Comparison of ENCODE assay signal across 14 cellular contexts in the genomic region with DNA sequence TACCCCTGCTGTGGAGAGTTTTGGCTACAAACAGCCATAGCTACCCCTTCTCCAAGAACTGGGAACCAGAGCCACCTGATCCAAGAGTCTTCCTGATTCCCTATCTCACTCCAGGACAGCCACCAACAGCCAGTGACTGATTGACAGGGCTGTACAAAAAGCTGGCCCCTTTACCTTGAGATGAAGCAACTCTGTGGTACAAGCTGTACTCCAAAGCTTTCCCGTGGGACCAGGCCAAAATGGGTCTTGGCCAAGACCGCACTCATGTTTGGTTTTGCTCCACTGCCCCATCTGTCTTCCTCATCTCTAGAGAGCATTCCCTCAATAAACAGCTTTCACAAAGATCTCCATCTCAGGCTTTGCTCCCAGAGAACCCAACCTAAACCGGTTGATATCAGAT. TPM values are rescaled to one million over a fixed set of nuclear protein-coding genes. Genes with fewer than 3 reads are reported as not detected.
DNase-seq lines count a peak whose midpoint lies in the region; ATAC-seq and TF ChIP-seq lines count a peak whose summit lies in the region.
"Had no signal": no experiment of that assay in that cellular context is flagged by ENCODE, and none has a peak within 500 bp of the region (broad histone marks: within the 10 kb centered on the region; RNA-seq: fewer than 3 reads in every experiment).

No MANE protein-coding gene starts in this region.

- no peaks in the 10 kb centered on the region for H3K36me3 ChIP-seq in CD4-positive, CD25-positive, alpha-beta regulatory T cell (ENCODE audit: control insufficient read depth, insufficient read depth, low read length)
- no peaks in the 10 kb centered on the region for H3K36me3 ChIP-seq in gastroesophageal sphincter
- no peaks in the 10 kb centered on the region for H3K36me3 ChIP-seq in colonic mucosa
- H3K36me3 ChIP-seq in mesenchymal stem cell (ENCODE audit: control insufficient read depth in 1 of 2, insufficient read depth in 2 of 2, low read depth in 1 of 2, low read length in 2 of 2) = peaks cover 0 to 3% of the 10 kb centered on the region in 2 experiments

- peaks cover 11% of the 10 kb centered on the region for H3K36me3 Mint-ChIP-seq in CD4-positive, CD25-positive, alpha-beta regulatory T cell
- H3K36me3 Mint-ChIP-seq: mesothelial cell of epicardium had no signal

- no peak overlapping the region for H3K4me3 ChIP-seq in CD4-positive, CD25-positive, alpha-beta regulatory T cell (ENCODE audit: low read depth, low read length)
- H3K4me3 ChIP-seq in gastroesophageal sphincter (no peak overlapping the region), skeletal muscle cell (ENCODE audit: low read depth, low read length) (no peak overlapping the region), colonic mucosa (no peak overlapping the region), mesenchymal stem cell (ENCODE audit: insufficient read depth in 1 of 2, low read depth in 1 of 2, low read length in 2 of 2) (no peak overlapping the region)
- H3K4me3 ChIP-seq: dorsolateral prefrontal cortex had no signal

- no peak overlapping the region for H3K27ac ChIP-seq in CD4-positive, CD25-positive, alpha-beta regulatory T cell (ENCODE audit: insufficient read depth, low read length, poor library complexity, severe bottlenecking)
- peak overlapping the region in 2 of 4 donors; percentile 31 to 58 for H3K27ac ChIP-seq in gastroesophageal sphincter
- no peak overlapping the region for H3K27ac ChIP-seq in colonic mucosa
- no peak overlapping the region for H3K27ac ChIP-seq in mesenchymal stem cell (ENCODE audit: low read length, poor library complexity, severe bottlenecking)

- no peak overlapping the region for H2AFZ ChIP-seq in mesenchymal stem cell (ENCODE audit: low read depth, low read length)

- WGBS in gastroesophageal sphincter (ENCODE audit: low coverage in 1 of 2), 2 donors = 62% methylated on average over 2 of the region's 3 CpGs; no CpG with 5 or more reads in 1 of the 2 donors
- 89% methylated on average over 3 of the region's 3 CpGs for WGBS in mesenchymal stem cell

- H3K9ac ChIP-seq in colonic mucosa (ENCODE audit: low read depth in 2 of 2, low read length in 2 of 2) = no peak overlapping the region
- no peak overlapping the region for H3K9ac ChIP-seq in mesenchymal stem cell (ENCODE audit: low read length)

- DNase-seq in CD4-positive, CD25-positive, alpha-beta regulatory T cell = no peak
- DNase-seq in NCI-H2171 (lab: John Stamatoyannopoulos, UW) = peak; percentile 14
- peak; percentile 15 for DNase-seq in skeletal muscle cell (ENCODE audit: low read depth)
- DNase-seq in colonic mucosa = no peak
- no peak for DNase-seq in mesenchymal stem cell
- DNase-seq in epidermal melanocyte (ENCODE audit: insufficient read length, low spot score) = no peak
- DNase-seq: activated CD4-positive, alpha-beta T cell treated with anti-CD3 and anti-CD28 coated beads, Interleukin-2, amount 50 U/mL, for 48 hours; Caco-2; NCI-H1436 treated with DMSO at 0.1 percent for 48 hours had no signal

- H2BK12ac ChIP-seq in mesenchymal stem cell (ENCODE audit: low read length in 2 of 2) = no peak overlapping the region

- H3K4me1 Mint-ChIP-seq in CD4-positive, CD25-positive, alpha-beta regulatory T cell = peaks cover 48 to 93% (median 67%) of the 10 kb centered on the region in 4 donors

- no peak for TF ChIP-seq POLR2A in gastroesophageal sphincter (IDR thresholded peaks at IDR 0.05)

- H3K79me1 ChIP-seq in mesenchymal stem cell (replicated peaks; ENCODE audit: low read length, poor library complexity, severe bottlenecking) = peaks cover 3% of the 10 kb centered on the region

- H3K27ac Mint-ChIP-seq in CD4-positive, CD25-positive, alpha-beta regulatory T cell = peak overlapping the region; percentile 40 to 92 (median 60)
- H3K27ac Mint-ChIP-seq: mesothelial cell of epicardium had no signal

- no peaks in the 10 kb centered on the region for H3K9me3 ChIP-seq in CD4-positive, CD25-positive, alpha-beta regulatory T cell (ENCODE audit: control insufficient read depth in 2 of 2, low read length in 2 of 2)
- no peaks in the 10 kb centered on the region for H3K9me3 ChIP-seq in gastroesophageal sphincter
- H3K9me3 ChIP-seq in colonic mucosa = no peaks in the 10 kb centered on the region
- no peaks in the 10 kb centered on the region for H3K9me3 ChIP-seq in mesenchymal stem cell (ENCODE audit: control insufficient read depth, low read length)
- H3K9me3 ChIP-seq: Caco-2 had no signal

- no peaks in the 10 kb centered on the region for H3K9me3 Mint-ChIP-seq in CD4-positive, CD25-positive, alpha-beta regulatory T cell
- H3K9me3 Mint-ChIP-seq: mesothelial cell of epicardium had no signal

- no peak overlapping the region for H3K4me2 ChIP-seq in mesenchymal stem cell (ENCODE audit: low read length, poor library complexity, severe bottlenecking)

- TF ChIP-seq CTCF in gastroesophageal sphincter (IDR thresholded peaks at IDR 0.05) = peak in 1 of 4 experiments; percentile 21
- TF ChIP-seq CTCF in colonic mucosa (IDR thresholded peaks at IDR 0.05) = no peak

- no peak overlapping the region for H2BK120ac ChIP-seq in mesenchymal stem cell (ENCODE audit: low read depth, low read length)

- H2AK5ac ChIP-seq in mesenchymal stem cell (ENCODE audit: low read length, severe bottlenecking) = no peak overlapping the region

- no peak overlapping the region for H4K91ac ChIP-seq in mesenchymal stem cell (ENCODE audit: low read length)

- H3K27me3 Mint-ChIP-seq in CD4-positive, CD25-positive, alpha-beta regulatory T cell = peaks cover 4% of the 10 kb centered on the region

- H3K4me1 ChIP-seq in CD4-positive, CD25-positive, alpha-beta regulatory T cell (ENCODE audit: control insufficient read depth, insufficient read depth, low read length, poor library complexity, severe bottlenecking) = peaks cover 84% of the 10 kb centered on the region
- H3K4me1 ChIP-seq in gastroesophageal sphincter = peaks cover 0 to 20% (median 0%) of the 10 kb centered on the region in 3 donors
- no peaks in the 10 kb centered on the region for H3K4me1 ChIP-seq in colonic mucosa
- peaks cover 2% of the 10 kb centered on the region for H3K4me1 ChIP-seq in mesenchymal stem cell (ENCODE audit: control insufficient read depth, insufficient read depth, low read depth, low read length)
- H3K4me1 ChIP-seq: Caco-2 had no signal

- ATAC-seq in CD4-positive, CD25-positive, alpha-beta regulatory T cell (ENCODE audit: low read depth in 2 of 2) = no peak
- ATAC-seq in gastroesophageal sphincter (peak; percentile 87), HG03159 (IDR thresholded peaks at IDR 0.05; ENCODE audit: unreplicated experiment) (no peak)

- peak overlapping the region in 1 of 4 donors; percentile 72 for H3K4me3 Mint-ChIP-seq in CD4-positive, CD25-positive, alpha-beta regulatory T cell
- H3K4me3 Mint-ChIP-seq: mesothelial cell of epicardium had no signal

- H3K14ac ChIP-seq in mesenchymal stem cell (ENCODE audit: low read length in 2 of 2) = no peak overlapping the region

- H3K27me3 ChIP-seq in CD4-positive, CD25-positive, alpha-beta regulatory T cell (ENCODE audit: control insufficient read depth, insufficient read depth, low read length) = no peaks in the 10 kb centered on the region
- H3K27me3 ChIP-seq in gastroesophageal sphincter (no peaks in the 10 kb centered on the region), colonic mucosa (no peaks in the 10 kb centered on the region), mesenchymal stem cell (ENCODE audit: control insufficient read depth in 1 of 2, insufficient read depth in 1 of 2, low read length in 2 of 2) (no peaks in the 10 kb centered on the region)
- H3K27me3 ChIP-seq: dorsolateral prefrontal cortex had no signal

- no peak overlapping the region for H3K23ac ChIP-seq in mesenchymal stem cell (ENCODE audit: low read length in 2 of 2)

- H3K18ac ChIP-seq in mesenchymal stem cell (ENCODE audit: low read depth in 1 of 2, low read length in 2 of 2) = no peak overlapping the region

- no peak overlapping the region for H2BK5ac ChIP-seq in mesenchymal stem cell (ENCODE audit: low read depth, low read length, poor library complexity, severe bottlenecking)

- intact Hi-C loops in colonic mucosa (cut with DNase I) = no loop called here

- H2BK15ac ChIP-seq in mesenchymal stem cell (ENCODE audit: low read depth, poor library complexity, severe bottlenecking) = no peak overlapping the region

- no peak overlapping the region for H4K8ac ChIP-seq in mesenchymal stem cell (ENCODE audit: low read length)

- no peak for TF ChIP-seq EP300 in gastroesophageal sphincter (IDR thresholded peaks at IDR 0.05)

- no peak overlapping the region for H3K4ac ChIP-seq in mesenchymal stem cell (ENCODE audit: low read depth in 1 of 2, low read length in 2 of 2)

RNA-seq across cellular contexts. Expression of a gene that starts 43.6 kb away (rescaled TPM):
- 17.7 TPM for total RNA-seq in CD4-positive, CD25-positive, alpha-beta regulatory T cell
- polyA plus RNA-seq in CD4-positive, CD25-positive, alpha-beta regulatory T cell = 1 to 10 TPM; 3.3 to 5.6 (median 4.3) TPM
- total RNA-seq in gastroesophageal sphincter = 1 to 10 TPM; 2.5 to 8.1 (median 3.3) TPM
- total RNA-seq in colonic mucosa = 10 to 100 TPM; 23.7 to 30.2 TPM
- polyA plus RNA-seq in mesenchymal stem cell (2013, experiment 1 of 2) = 5.8 TPM
- polyA plus RNA-seq in mesenchymal stem cell (2013, experiment 2 of 2) = 5.5 TPM

RNA-seq across cellular contexts. Expression of a gene that starts 55.6 kb away (rescaled TPM):
- 1.0 TPM for total RNA-seq in CD4-positive, CD25-positive, alpha-beta regulatory T cell
- under 1 TPM in 2 of 4 donors, not detected in 2; 0.14 to 0.24 TPM for polyA plus RNA-seq in CD4-positive, CD25-positive, alpha-beta regulatory T cell
- total RNA-seq in gastroesophageal sphincter = not detected
- total RNA-seq in colonic mucosa = 1 to 10 TPM; 1.4 to 2.5 TPM
- polyA plus RNA-seq in mesenchymal stem cell (2013, experiment 1 of 2) = not detected
- not detected for polyA plus RNA-seq in mesenchymal stem cell (2013, experiment 2 of 2)
- total RNA-seq: H4 had no signal

Comparison
In these comparisons a context has a peak if more than half of its experiments do, and no peak if none do; other contexts are left out.
1. DNase-seq: peak in NCI-H2171 (single experiment) and skeletal muscle cell (single experiment); none in CD4-positive, CD25-positive, alpha-beta regulatory T cell (0 of 3), colonic mucosa (single experiment), mesenchymal stem cell (single experiment) and epidermal melanocyte (single experiment).